In the genomic region with DNA sequence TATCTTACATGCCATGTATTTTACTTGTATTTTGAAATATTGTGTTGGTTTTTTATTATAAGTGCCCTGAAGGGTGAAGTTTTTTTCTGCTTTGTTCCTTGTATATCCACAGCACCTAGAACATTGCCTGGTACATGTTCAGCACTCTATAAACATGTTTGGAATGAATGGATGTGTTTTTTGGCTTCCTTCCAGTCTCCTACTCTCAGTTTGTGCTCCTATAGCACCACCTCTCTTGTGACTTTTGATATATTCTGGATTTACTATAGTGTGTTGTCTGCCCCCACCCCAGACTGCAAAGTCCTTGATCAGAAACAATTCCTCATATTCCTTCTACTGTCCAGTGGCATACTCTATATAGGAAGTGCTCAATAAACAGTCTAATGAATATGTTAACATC, we compare ENCODE assay signal across 14 cellular contexts.
DNase-seq lines count a peak whose midpoint lies in the region; ATAC-seq and TF ChIP-seq lines count a peak whose summit lies in the region.
"Had no signal": no experiment of that assay in that cellular context is flagged by ENCODE, and none has a peak within 500 bp of the region (broad histone marks: within the 10 kb centered on the region; RNA-seq: fewer than 3 reads in every experiment).

No MANE protein-coding gene starts in this region.

- ATAC-seq in foreskin keratinocyte (no peak), GM18873 (IDR thresholded peaks at IDR 0.05; ENCODE audit: low FRiP score, unreplicated experiment) (no peak), HG02885 (IDR thresholded peaks at IDR 0.05; ENCODE audit: poor library complexity, unreplicated experiment) (no peak)

- CTCF ChIA-PET in A673 (lab: Charles Lee), result no interaction called here

- intact Hi-C loops in A673 (cut with micrococcal nuclease; ENCODE audit: unreplicated experiment), result no loop called here

- H3K4me1 ChIP-seq in foreskin keratinocyte (no peaks in the 10 kb centered on the region), A673 (ENCODE audit: insufficient read depth, low read length, poor library complexity, severe bottlenecking) (no peaks in the 10 kb centered on the region)
- H3K4me1 ChIP-seq: BE2C, SJCRH30, testis had no signal

- H3K36me3 ChIP-seq in brain microvascular endothelial cell (replicated peaks) (no peaks in the 10 kb centered on the region), A673 (ENCODE audit: insufficient read depth, low read length, poor library complexity, severe bottlenecking) (no peaks in the 10 kb centered on the region)
- H3K36me3 ChIP-seq: BE2C, MG63, SJCRH30 had no signal

- BruUV-seq in A673 (replicated peaks; lab: Mats Ljungman, UMichigan), result no TSS peak

- DNase-seq in Daoy (ENCODE audit: low read depth) (peak; percentile 11), HFFc6 (peak; percentile 22), brain microvascular endothelial cell (peak; percentile 42), foreskin keratinocyte (peak; percentile 7 to 38), GOT3 (lab: John Stamatoyannopoulos, UW) (no peak), A673 (ENCODE audit: low spot score) (no peak)
- DNase-seq: aorta, BE2C, MG63, NCI-H2081 treated with DMSO at 0.1 percent for 48 hours, testis had no signal

- no peaks in the 10 kb centered on the region for H3K27me3 Mint-ChIP-seq in HFFc6 (ENCODE audit: insufficient read depth)

- no peaks in the 10 kb centered on the region for H3K27me3 ChIP-seq in brain microvascular endothelial cell (replicated peaks)
- H3K27me3 ChIP-seq in foreskin keratinocyte, result no peaks in the 10 kb centered on the region
- H3K27me3 ChIP-seq in A673 (replicated peaks; ENCODE audit: insufficient read depth, low read depth, low read length, poor library complexity), result peaks cover 3% of the 10 kb centered on the region
- H3K27me3 ChIP-seq: BE2C, MG63, SJCRH30, testis had no signal

- in situ Hi-C loops in brain microvascular endothelial cell (cut with HindIII; ENCODE audit: low pct_ligation_motif_present, low sequenced_read_pairs), result no loop called here

- no peak overlapping the region for H3K4me3 Mint-ChIP-seq in HFFc6

- no peak overlapping the region for H3K27ac ChIP-seq in brain microvascular endothelial cell
- no peak overlapping the region for H3K27ac ChIP-seq in foreskin keratinocyte
- H3K27ac ChIP-seq in A673 (ENCODE audit: low read depth, low read length, poor library complexity, severe bottlenecking), result no peak overlapping the region
- H3K27ac ChIP-seq: SJCRH30, testis had no signal

- no peaks in the 10 kb centered on the region for H3K36me3 Mint-ChIP-seq in HFFc6 (ENCODE audit: low read depth)

- peak; percentile 18; the same call in 1 of the 2 replicates for TF ChIP-seq CTCF in HFFc6 (IDR thresholded peaks at IDR 0.05)
- peak; percentile 14 for TF ChIP-seq CTCF in brain microvascular endothelial cell (IDR thresholded peaks at IDR 0.05; ENCODE audit: low read depth, low read length, missing control alignments)
- TF ChIP-seq CTCF in foreskin keratinocyte (conservative IDR thresholded peaks at IDR 0.05), result peak; percentile 7
- no peak for TF ChIP-seq CTCF in A673 (conservative IDR thresholded peaks at IDR 0.05; ENCODE audit: low read depth, low read length)

- H3K9me3 Mint-ChIP-seq in HFFc6, result no peaks in the 10 kb centered on the region

- H3K4me3 ChIP-seq in brain microvascular endothelial cell (ENCODE audit: low read depth, low read length), result no peak overlapping the region
- no peak overlapping the region for H3K4me3 ChIP-seq in A673 (ENCODE audit: low read depth, low read length, poor library complexity, severe bottlenecking)
- H3K4me3 ChIP-seq: MG63, SJCRH30, testis had no signal

- H3K4me1 Mint-ChIP-seq in HFFc6 (ENCODE audit: low read depth), result peaks cover 10% of the 10 kb centered on the region

- no peaks in the 10 kb centered on the region for H3K9me3 ChIP-seq in A673 (ENCODE audit: low read depth, low read length, poor library complexity, severe bottlenecking)
- H3K9me3 ChIP-seq: BE2C, MG63, SJCRH30, testis had no signal

- no peak overlapping the region for H3K27ac Mint-ChIP-seq in HFFc6

- POLR2A ChIA-PET in A673 (lab: Charles Lee; ENCODE audit: low non-redundant PET), result no interaction called here

Comparison
In these comparisons a context has a peak if more than half of its experiments do, and no peak if none do; other contexts are left out.
1. DNase-seq: peak in Daoy (single experiment), HFFc6 (single experiment), brain microvascular endothelial cell (single experiment) and foreskin keratinocyte (2 of 2); none in GOT3 (single experiment) and A673 (single experiment).